ENCODE assay signal across 9 cellular contexts in the genomic region with DNA sequence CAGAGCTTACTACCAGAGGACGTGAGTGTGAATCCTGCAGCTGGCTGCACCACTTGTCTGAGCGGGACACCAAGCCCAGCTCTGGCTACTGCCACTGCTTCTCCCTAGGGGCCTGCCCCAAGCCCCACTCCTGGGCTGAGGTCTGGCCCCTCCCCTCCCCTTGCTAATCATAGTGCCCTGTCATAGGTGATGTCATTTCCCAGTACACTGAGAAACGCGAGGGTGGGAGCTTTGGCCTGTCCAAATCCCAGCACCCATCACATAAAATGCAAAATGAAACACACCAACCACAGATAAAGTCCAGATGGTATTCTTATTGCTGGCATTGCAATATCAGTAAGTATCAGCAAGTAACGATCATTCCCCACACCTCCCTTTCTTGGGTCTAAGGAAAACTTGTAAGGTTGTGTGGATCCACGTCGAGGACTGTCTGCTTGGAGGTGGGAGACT.
A peak's percentile ranks its signal among the peaks of the same experiment; 100 is the strongest.
DNase-seq lines count a peak whose midpoint lies in the region; ATAC-seq and TF ChIP-seq lines count a peak whose summit lies in the region.
"Had no signal": no experiment of that assay in that cellular context is flagged by ENCODE, and none has a peak within 500 bp of the region (broad histone marks: within the 10 kb centered on the region; RNA-seq: fewer than 3 reads in every experiment).

No MANE protein-coding gene starts in this region.

- ATAC-seq in HG03175 (IDR thresholded peaks at IDR 0.05; ENCODE audit: unreplicated experiment): peak; percentile 31
- peak; percentile 69 for ATAC-seq in stimulated activated naive CD8-positive, alpha-beta T cell treated with anti-CD3 and anti-CD28 coated beads, Interleukin-15, amount 100 ng/mL, for 72 hours

- peak; percentile 56 for DNase-seq in activated CD4-positive, alpha-beta T cell treated with anti-CD3 and anti-CD28 coated beads for 48 hours
- no peak for DNase-seq in activated CD4-positive, alpha-beta T cell treated with anti-CD3 and anti-CD28 coated beads, Interleukin-2, amount 50 U/mL, for 4 hours
- DNase-seq in fibroblast of gingiva (ENCODE audit: low read depth): peak; percentile 64
- no peak for DNase-seq in stimulated activated naive CD8-positive, alpha-beta T cell treated with anti-CD3 and anti-CD28 coated beads, Interleukin-15, amount 100 ng/mL, for 72 hours
- DNase-seq in NOMO-1 treated with DMSO at 0.1 percent for 48 hours (lab: John Stamatoyannopoulos, UW; ENCODE audit: unreplicated experiment): no peak
- no peak for DNase-seq in esophagus muscularis mucosa (ENCODE audit: extremely low spot score)
- no peak for DNase-seq in substantia nigra (lab: John Stamatoyannopoulos, UW)
- DNase-seq: immature natural killer cell had no signal

- H3K4me3 ChIP-seq in esophagus muscularis mucosa: no peak overlapping the region

- no peaks in the 10 kb centered on the region for H3K9me3 Mint-ChIP-seq in stimulated activated naive CD8-positive, alpha-beta T cell treated with anti-CD3 and anti-CD28 coated beads, Interleukin-15, amount 100 ng/mL, for 72 hours
- H3K9me3 Mint-ChIP-seq: immature natural killer cell had no signal

- peaks cover 37% of the 10 kb centered on the region for H3K4me1 Mint-ChIP-seq in stimulated activated naive CD8-positive, alpha-beta T cell treated with anti-CD3 and anti-CD28 coated beads, Interleukin-15, amount 100 ng/mL, for 72 hours

- H3K27ac Mint-ChIP-seq in stimulated activated naive CD8-positive, alpha-beta T cell treated with anti-CD3 and anti-CD28 coated beads, Interleukin-15, amount 100 ng/mL, for 72 hours: peak overlapping the region in 1 of 2 donors; percentile 47
- H3K27ac Mint-ChIP-seq: immature natural killer cell had no signal

- no peaks in the 10 kb centered on the region for H3K27me3 ChIP-seq in esophagus muscularis mucosa

- WGBS in esophagus muscularis mucosa: 81% methylated on average over 3 of the region's 7 CpGs

- no peak for TF ChIP-seq EP300 in esophagus muscularis mucosa (IDR thresholded peaks at IDR 0.05)

- no peaks in the 10 kb centered on the region for H3K36me3 ChIP-seq in esophagus muscularis mucosa

- intact Hi-C loops in esophagus muscularis mucosa (cut with DNase I): loop anchor here (10.0 kb wide), 1 partner anchor 306 kb away; no protein-coding TSS in a partner anchor

- peaks cover 21 to 42% (median 35%) of the 10 kb centered on the region in 4 donors for H3K4me1 ChIP-seq in esophagus muscularis mucosa

- H3K9me3 ChIP-seq in esophagus muscularis mucosa: no peaks in the 10 kb centered on the region

- H3K27me3 Mint-ChIP-seq in stimulated activated naive CD8-positive, alpha-beta T cell treated with anti-CD3 and anti-CD28 coated beads, Interleukin-15, amount 100 ng/mL, for 72 hours: no peaks in the 10 kb centered on the region

- no peak for TF ChIP-seq POLR2A in esophagus muscularis mucosa (IDR thresholded peaks at IDR 0.05; ENCODE audit: low read depth)

- no peak overlapping the region for H3K4me3 Mint-ChIP-seq in stimulated activated naive CD8-positive, alpha-beta T cell treated with anti-CD3 and anti-CD28 coated beads, Interleukin-15, amount 100 ng/mL, for 72 hours
- H3K4me3 Mint-ChIP-seq: immature natural killer cell had no signal

- H3K27ac ChIP-seq in esophagus muscularis mucosa (replicated peaks in 1 of 4): no peak overlapping the region
- H3K27ac ChIP-seq in substantia nigra (ENCODE audit: low read depth, low read length, poor library complexity, severe bottlenecking): no peak overlapping the region

- no peak for TF ChIP-seq CTCF in esophagus muscularis mucosa (IDR thresholded peaks at IDR 0.05)

Comparison
In these comparisons a context has a peak if more than half of its experiments do, and no peak if none do; other contexts are left out.
1. DNase-seq: peak in activated CD4-positive, alpha-beta T cell treated with anti-CD3 and anti-CD28 coated beads for 48 hours (single experiment) and fibroblast of gingiva (single experiment); none in activated CD4-positive, alpha-beta T cell treated with anti-CD3 and anti-CD28 coated beads, Interleukin-2, amount 50 U/mL, for 4 hours (0 of 2), stimulated activated naive CD8-positive, alpha-beta T cell treated with anti-CD3 and anti-CD28 coated beads, Interleukin-15, amount 100 ng/mL, for 72 hours (0 of 2), NOMO-1 treated with DMSO at 0.1 percent for 48 hours (single experiment), esophagus muscularis mucosa (single experiment) and substantia nigra (0 of 49).